In genomic region chr17:5975651-5976050, GRCh38 we compare ENCODE assay signal across 20 cellular contexts.
"Had no signal": no experiment of that assay in that cellular context is flagged by ENCODE, and none has a peak within 500 bp of the region (broad histone marks: within the 10 kb centered on the region; RNA-seq: fewer than 3 reads in every experiment).

No MANE protein-coding gene starts in this region.

- H3K4me3 ChIP-seq: body of pancreas, cardiac muscle cell, left lung, sigmoid colon, testis, vagina had no signal

- DNase-seq: activated CD4-positive, alpha-beta T cell treated with anti-CD3 and anti-CD28 coated beads for 1 hour; activated CD4-positive, alpha-beta T cell treated with anti-CD3 and anti-CD28 coated beads, Interleukin-2, amount 50 U/mL, for 1 hour; activated CD8-positive, alpha-beta T cell treated with anti-CD3 and anti-CD28 coated beads, Interleukin-2, amount 10 ng/mL, durations not matched to agents 7 days and 5 days; activated gamma-delta T cell treated with Interleukin-2 at 50 U/mL for 16 hours; body of pancreas; effector CD8-positive, alpha-beta T cell; erythroblast; foreskin keratinocyte; left lung; mammary epithelial cell; occipital lobe; posterior cingulate gyrus; sigmoid colon; stimulated activated CD4-positive, alpha-beta T cell treated with anti-CD3 and anti-CD28 coated beads, Interleukin-2, amount 100 ng/mL, for 48 hours; stimulated activated CD8-positive, alpha-beta memory T cell treated with anti-CD3 and anti-CD28 coated beads, Interleukin-4, amount 100 ng/mL, for 48 hours; stimulated activated naive CD4-positive, alpha-beta T cell; testis; trophoblast cell had no signal

- H3K27me3 ChIP-seq: body of pancreas, cardiac muscle cell, foreskin keratinocyte, sigmoid colon, testis, vagina had no signal

- H3K4me1 ChIP-seq: body of pancreas, foreskin keratinocyte, left lung, sigmoid colon, testis, vagina had no signal

- H3K27ac ChIP-seq: body of pancreas, cardiac muscle cell, foreskin keratinocyte, left lung, sigmoid colon, testis, vagina had no signal

- H3K36me3 ChIP-seq: cardiac muscle cell, left lung, sigmoid colon, vagina had no signal

- H3K9me3 ChIP-seq: testis, vagina had no signal

- ATAC-seq: activated CD8-positive, alpha-beta T cell treated with anti-CD3 and anti-CD28 coated beads, Interleukin-2, amount 10 ng/mL, durations not matched to agents 7 days and 5 days; body of pancreas; foreskin keratinocyte; left lung had no signal
